ENCODE assay signal across 25 cellular contexts in the genomic region with DNA sequence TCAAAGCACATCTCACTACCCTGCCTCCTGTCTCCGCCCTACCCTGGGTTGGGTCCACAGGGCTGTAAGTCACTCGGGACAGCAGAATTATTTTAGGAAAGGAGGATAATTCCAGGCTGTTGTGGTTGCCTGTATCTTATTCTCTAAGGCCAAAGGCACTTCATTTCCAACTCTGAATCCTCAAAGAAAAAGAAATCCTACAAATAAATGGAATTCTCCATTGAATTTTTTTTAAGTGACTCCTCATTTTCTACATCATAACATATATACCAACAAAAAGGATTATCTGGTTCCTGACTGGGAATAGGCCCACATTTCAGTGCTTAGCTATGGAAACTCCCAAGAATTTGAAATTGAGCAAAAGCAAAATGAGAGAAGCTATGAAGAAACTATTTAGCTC.
"Had no signal": no experiment of that assay in that cellular context is flagged by ENCODE, and none has a peak within 500 bp of the region (broad histone marks: within the 10 kb centered on the region; RNA-seq: fewer than 3 reads in every experiment).

No MANE protein-coding gene starts in this region.

- DNase-seq: activated B cell treated with CpG ODN at 0.5 μM for 24 hours; activated CD4-positive, alpha-beta T cell treated with anti-CD3 and anti-CD28 coated beads for 1 hour; activated CD4-positive, alpha-beta T cell treated with anti-CD3 and anti-CD28 coated beads, Interleukin-2, amount 10 ng/mL, durations not matched to agents 24 days and 14 days; activated CD4-positive, alpha-beta T cell treated with anti-CD3 and anti-CD28 coated beads, Interleukin-2, amount 50 U/mL, for 48 hours; activated CD8-positive, alpha-beta memory T cell treated with anti-CD3 and anti-CD28 coated beads, Interleukin-2, amount 10 ng/mL, durations not matched to agents 7 days and 5 days; activated effector memory CD4-positive, alpha-beta T cell treated with Interleukin-2 at 50 U/mL for 16 hours; activated naive CD4-positive, alpha-beta T cell treated with anti-CD3 and anti-CD28 coated beads for 36 hours; activated T-cell treated with anti-CD3 and anti-CD28 coated beads, Interleukin-2, amount 50 U/mL, for 24 hours; caudate nucleus; KG1; NCI-H1048; NCI-H146; NCI-H187 treated with DMSO at 0.1 percent for 48 hours; NCI-H2081 treated with DMSO at 0.1 percent for 48 hours; NCI-H226; NCI-H526; NCI-H82; SIG-M5; T-cell; T-helper 2 cell; T1000 had no signal

- H3K27me3 ChIP-seq: breast epithelium had no signal

- H3K4me3 ChIP-seq: breast epithelium, SK-N-MC had no signal

- H3K4me1 Mint-ChIP-seq: activated B cell treated with CpG ODN at 0.5 μM for 24 hours; activated CD8-positive, alpha-beta memory T cell treated with anti-CD3 and anti-CD28 coated beads, Interleukin-2, amount 10 ng/mL, durations not matched to agents 7 days and 5 days; T-cell had no signal

- H3K27ac Mint-ChIP-seq: activated B cell treated with CpG ODN at 0.5 μM for 24 hours; activated CD4-positive, alpha-beta T cell treated with anti-CD3 and anti-CD28 coated beads, Interleukin-2, amount 10 ng/mL, durations not matched to agents 24 days and 14 days; activated CD8-positive, alpha-beta memory T cell treated with anti-CD3 and anti-CD28 coated beads, Interleukin-2, amount 10 ng/mL, durations not matched to agents 7 days and 5 days; activated naive CD4-positive, alpha-beta T cell treated with anti-CD3 and anti-CD28 coated beads for 36 hours; activated naive CD8-positive, alpha-beta T cell; activated T-cell treated with anti-CD3 and anti-CD28 coated beads, Interleukin-2, amount 50 U/mL, for 24 hours; activated T-helper 1 cell treated with anti-CD3 and anti-CD28 coated beads, Interleukin-12 subunit alpha, Interleukin-12 subunit beta, Interleukin-2, Interleukin-4 antibody, amounts not matched to agents 30 ng/mL and 10 ng/mL and 1 ng/mL, durations not matched to agents 14 hours and 24 hours and 36 hours; T-cell had no signal

- H3K9me3 Mint-ChIP-seq: activated B cell treated with CpG ODN at 0.5 μM for 24 hours; activated CD4-positive, alpha-beta T cell treated with anti-CD3 and anti-CD28 coated beads, Interleukin-2, amount 10 ng/mL, durations not matched to agents 24 days and 14 days had no signal

- H3K36me3 ChIP-seq: breast epithelium had no signal

- H3K27me3 Mint-ChIP-seq: activated B cell treated with CpG ODN at 0.5 μM for 24 hours; activated CD4-positive, alpha-beta T cell treated with anti-CD3 and anti-CD28 coated beads, Interleukin-2, amount 10 ng/mL, durations not matched to agents 24 days and 14 days; activated CD8-positive, alpha-beta memory T cell treated with anti-CD3 and anti-CD28 coated beads, Interleukin-2, amount 10 ng/mL, durations not matched to agents 7 days and 5 days; activated naive CD8-positive, alpha-beta T cell; activated T-cell treated with anti-CD3 and anti-CD28 coated beads, Interleukin-2, amount 50 U/mL, for 24 hours; T-cell had no signal

- H3K4me1 ChIP-seq: breast epithelium had no signal

- ATAC-seq: activated CD8-positive, alpha-beta memory T cell treated with anti-CD3 and anti-CD28 coated beads, Interleukin-2, amount 10 ng/mL, durations not matched to agents 7 days and 5 days; T-cell had no signal

- H3K4me3 Mint-ChIP-seq: activated B cell treated with CpG ODN at 0.5 μM for 24 hours; activated CD4-positive, alpha-beta T cell treated with anti-CD3 and anti-CD28 coated beads, Interleukin-2, amount 10 ng/mL, durations not matched to agents 24 days and 14 days; activated CD8-positive, alpha-beta memory T cell treated with anti-CD3 and anti-CD28 coated beads, Interleukin-2, amount 10 ng/mL, durations not matched to agents 7 days and 5 days; activated naive CD4-positive, alpha-beta T cell treated with anti-CD3 and anti-CD28 coated beads for 36 hours; activated naive CD8-positive, alpha-beta T cell; activated T-cell treated with anti-CD3 and anti-CD28 coated beads, Interleukin-2, amount 50 U/mL, for 24 hours; activated T-helper 1 cell treated with anti-CD3 and anti-CD28 coated beads, Interleukin-12 subunit alpha, Interleukin-12 subunit beta, Interleukin-2, Interleukin-4 antibody, amounts not matched to agents 30 ng/mL and 10 ng/mL and 1 ng/mL, durations not matched to agents 14 hours and 24 hours and 36 hours; T-cell had no signal

- H3K27ac ChIP-seq: breast epithelium, SK-N-MC had no signal
